Comparison of ENCODE assay signal across 8 cellular contexts in the genomic region with DNA sequence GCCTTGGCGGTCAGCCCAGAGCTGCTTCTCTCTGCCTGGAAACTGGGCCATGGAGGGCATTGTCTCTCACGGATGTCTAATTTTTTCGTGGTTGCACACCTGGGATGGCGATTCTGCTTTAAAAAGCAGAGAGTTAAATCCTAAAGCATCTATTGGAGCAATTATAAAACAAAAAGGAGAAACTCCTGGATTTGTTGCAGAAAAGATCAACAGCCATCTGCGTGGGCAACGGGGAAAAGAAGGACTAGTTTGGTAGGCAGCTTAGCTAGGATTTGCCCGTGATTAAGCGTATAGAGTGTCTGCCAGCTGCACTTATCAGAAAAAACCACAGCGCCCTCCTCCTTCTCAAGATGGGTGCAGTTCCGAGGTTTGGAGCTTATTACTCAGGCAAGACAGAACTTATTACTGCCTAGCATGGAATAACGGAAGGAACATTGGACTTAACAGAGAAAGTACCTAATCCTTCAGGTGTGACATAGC. TPM values are rescaled to one million over a fixed set of nuclear protein-coding genes. Genes with fewer than 3 reads are reported as not detected.
DNase-seq lines count a peak whose midpoint lies in the region; ATAC-seq, FAIRE-seq and TF ChIP-seq lines count a peak whose summit lies in the region.

No MANE protein-coding gene starts in this region.

- H3K9me3 ChIP-seq in SJSA1 (replicated peaks) (no peaks in the 10 kb centered on the region), astrocyte (ENCODE audit: insufficient read depth, low read depth, low read length) (no peaks in the 10 kb centered on the region), right atrium auricular region (no peaks in the 10 kb centered on the region), psoas muscle (no peaks in the 10 kb centered on the region)

- H3K4me2 ChIP-seq in KMS-11 = peak overlapping the region; percentile 68
- H3K4me2 ChIP-seq in astrocyte (ENCODE audit: low read length) = peak overlapping the region; percentile 97

- H3K36me3 ChIP-seq in KMS-11 (ENCODE audit: insufficient read depth) = no peaks in the 10 kb centered on the region
- peaks cover 48% of the 10 kb centered on the region for H3K36me3 ChIP-seq in SJSA1
- H3K36me3 ChIP-seq in astrocyte (ENCODE audit: insufficient read depth, low read length) = no peaks in the 10 kb centered on the region
- peaks cover 2% of the 10 kb centered on the region for H3K36me3 ChIP-seq in right atrium auricular region
- no peaks in the 10 kb centered on the region for H3K36me3 ChIP-seq in psoas muscle (ENCODE audit: insufficient read depth in 1 of 2, low read depth in 1 of 2)

- H4K20me1 ChIP-seq in KMS-11 (ENCODE audit: insufficient read depth) (no peaks in the 10 kb centered on the region), astrocyte (ENCODE audit: insufficient read depth, low read length) (peaks cover 26% of the 10 kb centered on the region)

- H2AFZ ChIP-seq in KMS-11 (ENCODE audit: low read depth) (peak overlapping the region; percentile 88), astrocyte (ENCODE audit: low read depth, low read length) (peak overlapping the region; percentile 98)

- no peaks in the 10 kb centered on the region for H3K27me3 Mint-ChIP-seq in astrocyte (ENCODE audit: low read depth, unreplicated experiment)

- peak overlapping the region; percentile 91 for H3K4me3 Mint-ChIP-seq in astrocyte (ENCODE audit: unreplicated experiment)

- H3K9ac ChIP-seq in KMS-11 (peak overlapping the region; percentile 63; the same call in 1 of the 2 replicates), astrocyte (ENCODE audit: low read length) (peak overlapping the region; percentile 93)

- peaks cover 2% of the 10 kb centered on the region for H3K9me3 Mint-ChIP-seq in astrocyte (ENCODE audit: unreplicated experiment)

- H3K4me1 Mint-ChIP-seq in astrocyte (ENCODE audit: low read depth, unreplicated experiment) = peaks cover 20% of the 10 kb centered on the region

- H3K27me3 ChIP-seq in KMS-11 (ENCODE audit: insufficient read depth, low read depth) (no peaks in the 10 kb centered on the region), SJSA1 (replicated peaks) (no peaks in the 10 kb centered on the region; the same call in 1 of the 2 replicates), astrocyte (ENCODE audit: insufficient read depth, low read length) (no peaks in the 10 kb centered on the region), right atrium auricular region (no peaks in the 10 kb centered on the region), psoas muscle (ENCODE audit: insufficient read depth in 3 of 3, low read length in 2 of 3) (no peaks in the 10 kb centered on the region)

- peak; percentile 74 for DNase-seq in Ammon's horn (ENCODE audit: low spot score)
- peak; percentile 56 to 84 for DNase-seq in SJSA1 (ENCODE audit: low read depth in 1 of 2, low spot score in 2 of 2)
- peak; percentile 85 for DNase-seq in astrocyte (ENCODE audit: low read depth)
- DNase-seq in right atrium auricular region (ENCODE audit: low spot score) = no peak
- peak in 1 of 2 donors; percentile 38 for DNase-seq in psoas muscle
- DNase-seq in GM19238 (ENCODE audit: insufficient read length, low spot score) = no peak

- H3K79me2 ChIP-seq in KMS-11 (ENCODE audit: insufficient read depth, low read depth) = peaks cover 32% of the 10 kb centered on the region
- peaks cover 45% of the 10 kb centered on the region for H3K79me2 ChIP-seq in astrocyte (ENCODE audit: insufficient read depth, low read length)

- FAIRE-seq in astrocyte (lab: Jason Lieb, UNC) = peak; percentile 20

- H3K4me1 ChIP-seq in KMS-11 (ENCODE audit: low read depth, poor library complexity, severe bottlenecking) (peaks cover 17% of the 10 kb centered on the region), SJSA1 (replicated peaks) (peaks cover 20% of the 10 kb centered on the region), astrocyte (ENCODE audit: insufficient read depth, low read length) (peaks cover 12% of the 10 kb centered on the region), right atrium auricular region (peaks cover 0 to 27% of the 10 kb centered on the region in 2 donors), psoas muscle (peaks cover 11% of the 10 kb centered on the region)

- H3K4me3 ChIP-seq in KMS-11 (IDR thresholded peaks at IDR 0.05; ENCODE audit: insufficient read depth, low read depth, low read length) = no peak overlapping the region
- peak overlapping the region; percentile 96 for H3K4me3 ChIP-seq in SJSA1
- peak overlapping the region; percentile 95 for H3K4me3 ChIP-seq in astrocyte (ENCODE audit: insufficient read depth, low read depth, low read length)
- H3K4me3 ChIP-seq in right atrium auricular region = peak overlapping the region; percentile 81 to 87
- peak overlapping the region; percentile 90 for H3K4me3 ChIP-seq in psoas muscle

- peaks cover 10% of the 10 kb centered on the region for H3K36me3 Mint-ChIP-seq in astrocyte (ENCODE audit: low read depth, unreplicated experiment)

- ATAC-seq in GM18909 (IDR thresholded peaks at IDR 0.05; ENCODE audit: poor library complexity, unreplicated experiment) = peak; percentile 29
- ATAC-seq in psoas muscle = peak; percentile 44 to 82 (median 68)

- 1% methylated on average over 11 of the region's 11 CpGs for WGBS in psoas muscle, 3 donors

- peak; percentile 42; the same call in 1 of the 2 replicates for TF ChIP-seq CTCF in KMS-11 (conservative IDR thresholded peaks at IDR 0.05; ENCODE audit: low read depth, low read length)
- TF ChIP-seq CTCF in astrocyte (IDR thresholded peaks at IDR 0.05; ENCODE audit: insufficient read depth, low read depth, low read length) = no peak
- peak in 1 of 2 donors; percentile 57 for TF ChIP-seq CTCF in right atrium auricular region (IDR thresholded peaks at IDR 0.05)
- no peak for TF ChIP-seq CTCF in psoas muscle (IDR thresholded peaks at IDR 0.05)

- intact Hi-C loops in psoas muscle (cut with DNase I) = no loop called here

- H3K27ac ChIP-seq in KMS-11 = peak overlapping the region; percentile 69
- peak overlapping the region; percentile 97 for H3K27ac ChIP-seq in SJSA1
- H3K27ac ChIP-seq in astrocyte (ENCODE audit: low read depth, low read length) = peak overlapping the region; percentile 90
- H3K27ac ChIP-seq in right atrium auricular region = peak overlapping the region; percentile 93 to 97
- H3K27ac ChIP-seq in psoas muscle = peak overlapping the region; percentile 91

- H3K27ac Mint-ChIP-seq in astrocyte (ENCODE audit: unreplicated experiment) = peak overlapping the region; percentile 82

RNA-seq across cellular contexts. Expression of gene SLC25A24, which starts 0.5 kb away (rescaled TPM):
- 100 and 124 TPM in 2 replicates for total RNA-seq in SJSA1 (2014; rRNA removed; shearing (Covaris generic))
- total RNA-seq in astrocyte (48.8 and 55.3 TPM in 2 replicates), right atrium auricular region (10 to 100 TPM; 14.4 to 20.7 TPM), psoas muscle (1 to 10 TPM; 5.1 to 9.4 (median 7.9) TPM)
- 1 to 10 TPM; 3.2 to 7.6 (median 5.7) TPM for polyA plus RNA-seq in psoas muscle

RNA-seq across cellular contexts. Expression of gene NBPF4, which starts 43.2 kb away (rescaled TPM):
- total RNA-seq in SJSA1 (2014; rRNA removed; shearing (Covaris generic)) = not detected in 2 replicates
- total RNA-seq in astrocyte = not detected in 2 replicates
- total RNA-seq in right atrium auricular region = not detected
- not detected for total RNA-seq in psoas muscle
- not detected for polyA plus RNA-seq in psoas muscle

Comparison
In these comparisons a context has a peak if more than half of its experiments do, and no peak if none do; other contexts are left out.
1. DNase-seq: peak in Ammon's horn (single experiment), SJSA1 (2 of 2) and astrocyte (single experiment); none in right atrium auricular region (single experiment) and GM19238 (single experiment).
2. Peak in every context shown above with its lines, with median percentiles within 50 percentile points of each other: H3K27ac ChIP-seq.